Comparison of ENCODE assay signal across 6 cellular contexts in the genomic region with DNA sequence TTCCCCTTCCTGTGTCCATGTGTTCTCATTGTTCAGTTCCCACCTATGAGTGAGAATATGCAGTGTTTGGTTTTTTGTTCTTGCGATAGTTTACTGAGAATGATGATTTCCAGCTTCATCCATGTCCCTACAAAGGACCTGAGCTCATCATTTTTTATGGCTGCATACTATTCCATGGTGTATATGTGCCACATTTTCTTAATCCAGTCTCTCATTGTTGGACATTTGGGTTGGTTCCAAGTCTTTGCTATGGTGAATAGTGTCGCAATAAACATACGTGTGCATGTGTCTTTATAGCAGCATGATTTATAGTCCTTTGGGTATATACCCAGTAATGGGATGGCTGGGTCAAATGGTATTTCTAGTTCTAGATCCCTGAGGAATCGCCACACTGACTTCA. TPM values are rescaled to one million over a fixed set of nuclear protein-coding genes. Genes with fewer than 3 reads are reported as not detected.
"Had no signal": no experiment of that assay in that cellular context is flagged by ENCODE, and none has a peak within 500 bp of the region (broad histone marks: within the 10 kb centered on the region; RNA-seq: fewer than 3 reads in every experiment).

No MANE protein-coding gene starts in this region.

RNA-seq across cellular contexts. Expression of a gene that starts 12.5 kb away (rescaled TPM):
- total RNA-seq: stomach, thoracic aorta, tibial nerve, transverse colon, upper lobe of right lung, vagina had no signal
- polyA plus RNA-seq: stomach had no signal
